ENCODE assay signal across 20 cellular contexts in genomic region chr7:83872501-83872900, GRCh38.
"Had no signal": no experiment of that assay in that cellular context is flagged by ENCODE, and none has a peak within 500 bp of the region (broad histone marks: within the 10 kb centered on the region; RNA-seq: fewer than 3 reads in every experiment).

No MANE protein-coding gene starts in this region.

- H2AFZ ChIP-seq: parathyroid adenoma had no signal

- H3K9ac ChIP-seq: parathyroid adenoma had no signal

- H3K27me3 ChIP-seq: heart left ventricle, right lobe of liver, suprapubic skin, thyroid gland, uterus had no signal

- H3K27me3 Mint-ChIP-seq: type B pancreatic cell had no signal

- H3K36me3 ChIP-seq: heart left ventricle, right lobe of liver, suprapubic skin, thyroid gland, uterus had no signal

- H3K27ac Mint-ChIP-seq: naive thymus-derived CD4-positive, alpha-beta T cell; nephron progenitor cell; stimulated activated effector memory CD8-positive, alpha-beta T cell treated with anti-CD3 and anti-CD28 coated beads, Interleukin-12 subunit alpha, Interleukin-12 subunit beta, amount 100 ng/mL, for 72 hours; type B pancreatic cell had no signal

- H3K4me3 ChIP-seq: heart left ventricle, lung, psoas muscle, right lobe of liver, suprapubic skin, thyroid gland, uterus had no signal

- H3K4me1 ChIP-seq: heart left ventricle, parathyroid adenoma, psoas muscle, right lobe of liver, suprapubic skin, thyroid gland, uterus had no signal

- H3K9me3 ChIP-seq: heart left ventricle, psoas muscle, right lobe of liver, suprapubic skin, thyroid gland, uterus had no signal

- H3K79me2 ChIP-seq: parathyroid adenoma had no signal

- H3K4me3 Mint-ChIP-seq: naive thymus-derived CD4-positive, alpha-beta T cell; nephron progenitor cell; stimulated activated effector memory CD8-positive, alpha-beta T cell treated with anti-CD3 and anti-CD28 coated beads, Interleukin-12 subunit alpha, Interleukin-12 subunit beta, amount 100 ng/mL, for 72 hours; type B pancreatic cell had no signal

- DNase-seq: effector memory CD4-positive, alpha-beta T cell; heart left ventricle; hippocampal formation; left colon; left ventricle myocardium superior; naive thymus-derived CD4-positive, alpha-beta T cell; nephron progenitor cell; psoas muscle; retina; right lobe of liver; stimulated activated CD4-positive, alpha-beta T cell treated with anti-CD3 and anti-CD28 coated beads, Interleukin-4, amount 100 ng/mL, for 1 hour; stimulated activated CD8-positive, alpha-beta memory T cell treated with anti-CD3 and anti-CD28 coated beads, Interleukin-4, amount 100 ng/mL, for 48 hours; stimulated activated naive CD8-positive, alpha-beta T cell treated with anti-CD3 and anti-CD28 coated beads, Interleukin-15, Interleukin-2, amounts not matched to agents 100 U/mL and 50 U/mL, for 24 hours; thyroid gland; uterus had no signal

- H3K9me3 Mint-ChIP-seq: nephron progenitor cell, type B pancreatic cell had no signal

- H3K36me3 Mint-ChIP-seq: naive thymus-derived CD4-positive, alpha-beta T cell; stimulated activated effector memory CD8-positive, alpha-beta T cell treated with anti-CD3 and anti-CD28 coated beads, Interleukin-12 subunit alpha, Interleukin-12 subunit beta, amount 100 ng/mL, for 72 hours; type B pancreatic cell had no signal

- H3K27ac ChIP-seq: heart left ventricle, parathyroid adenoma, psoas muscle, right lobe of liver, suprapubic skin, thyroid gland, uterus had no signal

- H3K4me1 Mint-ChIP-seq: naive thymus-derived CD4-positive, alpha-beta T cell; nephron progenitor cell; stimulated activated effector memory CD8-positive, alpha-beta T cell treated with anti-CD3 and anti-CD28 coated beads, Interleukin-12 subunit alpha, Interleukin-12 subunit beta, amount 100 ng/mL, for 72 hours had no signal
